Comparison of ENCODE assay signal across 2 cellular contexts in the genomic region with DNA sequence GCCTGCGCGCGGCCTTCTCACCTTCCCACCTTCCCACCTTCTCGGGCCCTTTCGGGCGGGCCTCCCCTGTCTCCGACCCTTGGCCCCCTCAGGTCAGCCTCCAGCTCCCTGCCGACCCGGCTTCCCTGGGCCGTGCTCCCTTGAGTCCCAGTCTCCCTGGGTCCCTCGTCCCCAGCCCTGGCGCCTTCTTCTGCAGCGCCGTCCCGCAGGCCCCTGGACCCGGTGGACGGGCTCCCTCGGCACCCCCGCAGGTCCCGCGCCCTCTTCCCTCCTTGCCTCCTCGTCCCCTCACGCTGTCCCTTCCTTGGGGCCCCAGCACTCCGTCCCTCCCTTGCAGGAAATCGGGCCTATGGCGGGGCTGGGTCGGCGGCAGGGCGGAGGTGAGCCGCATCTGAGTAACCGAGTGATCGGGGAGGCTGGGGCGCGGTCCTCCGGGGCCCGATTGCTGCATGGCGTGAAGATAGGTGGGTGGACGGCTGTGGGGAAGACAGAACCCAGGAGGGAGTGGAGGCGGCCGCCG.
TF ChIP-seq lines count a peak whose summit lies in the region.

No MANE protein-coding gene starts in this region.

TF ChIP-seq in HEK293, 187 proteins besides CTCF, POLR2A, EP300 and RAD21 (continued from another document):
- TF ChIP-seq SP2 (tag by site-specific recombination; IDR thresholded peaks at IDR 0.05): peak; percentile 29; the same call in 1 of the 2 replicates
- no peak for TF ChIP-seq ZNF324 (tag by site-specific recombination; IDR thresholded peaks at IDR 0.05)
- no peak for TF ChIP-seq MZF1 (tag by site-specific recombination; IDR thresholded peaks at IDR 0.05; ENCODE audit: borderline replicate concordance)
- no peak for TF ChIP-seq ZNF19 (tag by site-specific recombination; IDR thresholded peaks at IDR 0.05; ENCODE audit: low read depth)
- TF ChIP-seq, protein P1, sequence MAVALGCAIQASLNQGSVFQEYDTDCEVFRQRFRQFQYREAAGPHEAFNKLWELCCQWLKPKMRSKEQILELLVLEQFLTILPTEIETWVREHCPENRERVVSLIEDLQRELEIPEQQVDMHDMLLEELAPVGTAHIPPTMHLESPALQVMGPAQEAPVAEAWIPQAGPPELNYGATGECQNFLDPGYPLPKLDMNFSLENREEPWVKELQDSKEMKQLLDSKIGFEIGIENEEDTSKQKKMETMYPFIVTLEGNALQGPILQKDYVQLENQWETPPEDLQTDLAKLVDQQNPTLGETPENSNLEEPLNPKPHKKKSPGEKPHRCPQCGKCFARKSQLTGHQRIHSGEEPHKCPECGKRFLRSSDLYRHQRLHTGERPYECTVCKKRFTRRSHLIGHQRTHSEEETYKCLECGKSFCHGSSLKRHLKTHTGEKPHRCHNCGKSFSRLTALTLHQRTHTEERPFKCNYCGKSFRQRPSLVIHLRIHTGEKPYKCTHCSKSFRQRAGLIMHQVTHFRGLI (tag by site-specific recombination; IDR thresholded peaks at IDR 0.05): no peak
- TF ChIP-seq, protein P2, sequence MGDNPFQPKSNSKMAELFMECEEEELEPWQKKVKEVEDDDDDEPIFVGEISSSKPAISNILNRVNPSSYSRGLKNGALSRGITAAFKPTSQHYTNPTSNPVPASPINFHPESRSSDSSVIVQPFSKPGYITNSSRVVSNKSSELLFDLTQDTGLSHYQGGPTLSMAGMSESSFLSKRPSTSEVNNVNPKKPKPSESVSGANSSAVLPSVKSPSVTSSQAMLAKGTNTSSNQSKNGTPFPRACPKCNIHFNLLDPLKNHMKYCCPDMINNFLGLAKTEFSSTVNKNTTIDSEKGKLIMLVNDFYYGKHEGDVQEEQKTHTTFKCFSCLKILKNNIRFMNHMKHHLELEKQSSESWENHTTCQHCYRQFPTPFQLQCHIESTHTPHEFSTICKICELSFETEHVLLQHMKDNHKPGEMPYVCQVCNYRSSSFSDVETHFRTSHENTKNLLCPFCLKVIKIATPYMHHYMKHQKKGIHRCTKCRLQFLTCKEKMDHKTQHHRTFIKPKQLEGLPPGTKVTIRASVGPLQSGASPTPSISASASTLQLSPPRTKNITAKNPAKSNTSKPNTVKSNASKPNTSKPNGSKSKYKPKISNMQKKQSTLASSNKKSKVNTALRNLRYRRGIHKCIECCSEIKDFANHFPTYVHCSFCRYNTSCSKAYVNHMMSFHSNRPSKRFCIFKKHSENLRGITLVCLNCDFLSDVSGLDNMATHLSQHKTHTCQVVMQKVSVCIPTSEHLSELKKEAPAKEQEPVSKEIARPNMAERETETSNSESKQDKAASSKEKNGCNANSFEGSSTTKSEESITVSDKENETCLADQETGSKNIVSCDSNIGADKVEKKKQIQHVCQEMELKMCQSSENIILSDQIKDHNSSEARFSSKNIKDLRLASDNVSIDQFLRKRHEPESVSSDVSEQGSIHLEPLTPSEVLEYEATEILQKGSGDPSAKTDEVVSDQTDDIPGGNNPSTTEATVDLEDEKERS (tag by site-specific recombination; IDR thresholded peaks at IDR 0.05): no peak
- no peak for TF ChIP-seq ZNF350 (tag by site-specific recombination; IDR thresholded peaks at IDR 0.05)
- TF ChIP-seq BCL11B (tag by site-specific recombination; IDR thresholded peaks at IDR 0.05; ENCODE audit: low read depth): no peak
- TF ChIP-seq, protein P3, sequence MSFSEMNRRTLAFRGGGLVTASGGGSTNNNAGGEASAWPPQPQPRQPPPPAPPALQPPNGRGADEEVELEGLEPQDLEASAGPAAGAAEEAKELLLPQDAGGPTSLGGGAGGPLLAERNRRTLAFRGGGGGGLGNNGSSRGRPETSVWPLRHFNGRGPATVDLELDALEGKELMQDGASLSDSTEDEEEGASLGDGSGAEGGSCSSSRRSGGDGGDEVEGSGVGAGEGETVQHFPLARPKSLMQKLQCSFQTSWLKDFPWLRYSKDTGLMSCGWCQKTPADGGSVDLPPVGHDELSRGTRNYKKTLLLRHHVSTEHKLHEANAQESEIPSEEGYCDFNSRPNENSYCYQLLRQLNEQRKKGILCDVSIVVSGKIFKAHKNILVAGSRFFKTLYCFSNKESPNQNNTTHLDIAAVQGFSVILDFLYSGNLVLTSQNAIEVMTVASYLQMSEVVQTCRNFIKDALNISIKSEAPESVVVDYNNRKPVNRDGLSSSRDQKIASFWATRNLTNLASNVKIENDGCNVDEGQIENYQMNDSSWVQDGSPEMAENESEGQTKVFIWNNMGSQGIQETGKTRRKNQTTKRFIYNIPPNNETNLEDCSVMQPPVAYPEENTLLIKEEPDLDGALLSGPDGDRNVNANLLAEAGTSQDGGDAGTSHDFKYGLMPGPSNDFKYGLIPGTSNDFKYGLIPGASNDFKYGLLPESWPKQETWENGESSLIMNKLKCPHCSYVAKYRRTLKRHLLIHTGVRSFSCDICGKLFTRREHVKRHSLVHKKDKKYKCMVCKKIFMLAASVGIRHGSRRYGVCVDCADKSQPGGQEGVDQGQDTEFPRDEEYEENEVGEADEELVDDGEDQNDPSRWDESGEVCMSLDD (tag by site-specific recombination; IDR thresholded peaks at IDR 0.05): no peak
- TF ChIP-seq, protein P4, sequence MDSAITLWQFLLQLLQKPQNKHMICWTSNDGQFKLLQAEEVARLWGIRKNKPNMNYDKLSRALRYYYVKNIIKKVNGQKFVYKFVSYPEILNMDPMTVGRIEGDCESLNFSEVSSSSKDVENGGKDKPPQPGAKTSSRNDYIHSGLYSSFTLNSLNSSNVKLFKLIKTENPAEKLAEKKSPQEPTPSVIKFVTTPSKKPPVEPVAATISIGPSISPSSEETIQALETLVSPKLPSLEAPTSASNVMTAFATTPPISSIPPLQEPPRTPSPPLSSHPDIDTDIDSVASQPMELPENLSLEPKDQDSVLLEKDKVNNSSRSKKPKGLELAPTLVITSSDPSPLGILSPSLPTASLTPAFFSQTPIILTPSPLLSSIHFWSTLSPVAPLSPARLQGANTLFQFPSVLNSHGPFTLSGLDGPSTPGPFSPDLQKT (IDR thresholded peaks at IDR 0.05; ENCODE audit: borderline replicate concordance, low read depth, low read length): no peak
- TF ChIP-seq ZXDB (tag by site-specific recombination; IDR thresholded peaks at IDR 0.05): no peak
- TF ChIP-seq ZNF837 (tag by site-specific recombination; IDR thresholded peaks at IDR 0.05): no peak
- TF ChIP-seq ZNF768 (tag by site-specific recombination; IDR thresholded peaks at IDR 0.05): no peak
- TF ChIP-seq KLF8 (tag by site-specific recombination; IDR thresholded peaks at IDR 0.05): no peak

TF ChIP-seq in K562, 482 proteins besides CTCF, POLR2A, EP300 and RAD21 (continued from another document and continues in another):
- TF ChIP-seq, protein P5, sequence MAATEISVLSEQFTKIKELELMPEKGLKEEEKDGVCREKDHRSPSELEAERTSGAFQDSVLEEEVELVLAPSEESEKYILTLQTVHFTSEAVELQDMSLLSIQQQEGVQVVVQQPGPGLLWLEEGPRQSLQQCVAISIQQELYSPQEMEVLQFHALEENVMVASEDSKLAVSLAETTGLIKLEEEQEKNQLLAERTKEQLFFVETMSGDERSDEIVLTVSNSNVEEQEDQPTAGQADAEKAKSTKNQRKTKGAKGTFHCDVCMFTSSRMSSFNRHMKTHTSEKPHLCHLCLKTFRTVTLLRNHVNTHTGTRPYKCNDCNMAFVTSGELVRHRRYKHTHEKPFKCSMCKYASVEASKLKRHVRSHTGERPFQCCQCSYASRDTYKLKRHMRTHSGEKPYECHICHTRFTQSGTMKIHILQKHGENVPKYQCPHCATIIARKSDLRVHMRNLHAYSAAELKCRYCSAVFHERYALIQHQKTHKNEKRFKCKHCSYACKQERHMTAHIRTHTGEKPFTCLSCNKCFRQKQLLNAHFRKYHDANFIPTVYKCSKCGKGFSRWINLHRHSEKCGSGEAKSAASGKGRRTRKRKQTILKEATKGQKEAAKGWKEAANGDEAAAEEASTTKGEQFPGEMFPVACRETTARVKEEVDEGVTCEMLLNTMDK (IDR thresholded peaks at IDR 0.05; ENCODE audit: borderline replicate concordance, insufficient read depth, low read depth, low read length, poor library complexity, severe bottlenecking): no peak
- TF ChIP-seq NUFIP1 (IDR thresholded peaks at IDR 0.05; ENCODE audit: partially characterized antibody): peak; percentile 15
- no peak for TF ChIP-seq ZFX (CRISPR knock-in tag; IDR thresholded peaks at IDR 0.05)
- TF ChIP-seq, protein P6, sequence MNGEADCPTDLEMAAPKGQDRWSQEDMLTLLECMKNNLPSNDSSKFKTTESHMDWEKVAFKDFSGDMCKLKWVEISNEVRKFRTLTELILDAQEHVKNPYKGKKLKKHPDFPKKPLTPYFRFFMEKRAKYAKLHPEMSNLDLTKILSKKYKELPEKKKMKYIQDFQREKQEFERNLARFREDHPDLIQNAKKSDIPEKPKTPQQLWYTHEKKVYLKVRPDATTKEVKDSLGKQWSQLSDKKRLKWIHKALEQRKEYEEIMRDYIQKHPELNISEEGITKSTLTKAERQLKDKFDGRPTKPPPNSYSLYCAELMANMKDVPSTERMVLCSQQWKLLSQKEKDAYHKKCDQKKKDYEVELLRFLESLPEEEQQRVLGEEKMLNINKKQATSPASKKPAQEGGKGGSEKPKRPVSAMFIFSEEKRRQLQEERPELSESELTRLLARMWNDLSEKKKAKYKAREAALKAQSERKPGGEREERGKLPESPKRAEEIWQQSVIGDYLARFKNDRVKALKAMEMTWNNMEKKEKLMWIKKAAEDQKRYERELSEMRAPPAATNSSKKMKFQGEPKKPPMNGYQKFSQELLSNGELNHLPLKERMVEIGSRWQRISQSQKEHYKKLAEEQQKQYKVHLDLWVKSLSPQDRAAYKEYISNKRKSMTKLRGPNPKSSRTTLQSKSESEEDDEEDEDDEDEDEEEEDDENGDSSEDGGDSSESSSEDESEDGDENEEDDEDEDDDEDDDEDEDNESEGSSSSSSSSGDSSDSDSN (IDR thresholded peaks at IDR 0.05; ENCODE audit: borderline replicate concordance in 1 of 2, low read depth in 2 of 2, low read length in 2 of 2): peak in 1 of 2 experiments; percentile 28; a peak in 1 of 4 replicates
- no peak for TF ChIP-seq MYC (IDR thresholded peaks at IDR 0.05; ENCODE audit: low read depth, low read length)
- no peak for TF ChIP-seq MYC (CRISPR knock-in tag; IDR thresholded peaks at IDR 0.05; ENCODE audit: borderline replicate concordance, low read depth)
- peak; percentile 30; the same call in 1 of the 2 replicates for TF ChIP-seq EGR1 (conservative IDR thresholded peaks at IDR 0.05)
- TF ChIP-seq, protein P7, sequence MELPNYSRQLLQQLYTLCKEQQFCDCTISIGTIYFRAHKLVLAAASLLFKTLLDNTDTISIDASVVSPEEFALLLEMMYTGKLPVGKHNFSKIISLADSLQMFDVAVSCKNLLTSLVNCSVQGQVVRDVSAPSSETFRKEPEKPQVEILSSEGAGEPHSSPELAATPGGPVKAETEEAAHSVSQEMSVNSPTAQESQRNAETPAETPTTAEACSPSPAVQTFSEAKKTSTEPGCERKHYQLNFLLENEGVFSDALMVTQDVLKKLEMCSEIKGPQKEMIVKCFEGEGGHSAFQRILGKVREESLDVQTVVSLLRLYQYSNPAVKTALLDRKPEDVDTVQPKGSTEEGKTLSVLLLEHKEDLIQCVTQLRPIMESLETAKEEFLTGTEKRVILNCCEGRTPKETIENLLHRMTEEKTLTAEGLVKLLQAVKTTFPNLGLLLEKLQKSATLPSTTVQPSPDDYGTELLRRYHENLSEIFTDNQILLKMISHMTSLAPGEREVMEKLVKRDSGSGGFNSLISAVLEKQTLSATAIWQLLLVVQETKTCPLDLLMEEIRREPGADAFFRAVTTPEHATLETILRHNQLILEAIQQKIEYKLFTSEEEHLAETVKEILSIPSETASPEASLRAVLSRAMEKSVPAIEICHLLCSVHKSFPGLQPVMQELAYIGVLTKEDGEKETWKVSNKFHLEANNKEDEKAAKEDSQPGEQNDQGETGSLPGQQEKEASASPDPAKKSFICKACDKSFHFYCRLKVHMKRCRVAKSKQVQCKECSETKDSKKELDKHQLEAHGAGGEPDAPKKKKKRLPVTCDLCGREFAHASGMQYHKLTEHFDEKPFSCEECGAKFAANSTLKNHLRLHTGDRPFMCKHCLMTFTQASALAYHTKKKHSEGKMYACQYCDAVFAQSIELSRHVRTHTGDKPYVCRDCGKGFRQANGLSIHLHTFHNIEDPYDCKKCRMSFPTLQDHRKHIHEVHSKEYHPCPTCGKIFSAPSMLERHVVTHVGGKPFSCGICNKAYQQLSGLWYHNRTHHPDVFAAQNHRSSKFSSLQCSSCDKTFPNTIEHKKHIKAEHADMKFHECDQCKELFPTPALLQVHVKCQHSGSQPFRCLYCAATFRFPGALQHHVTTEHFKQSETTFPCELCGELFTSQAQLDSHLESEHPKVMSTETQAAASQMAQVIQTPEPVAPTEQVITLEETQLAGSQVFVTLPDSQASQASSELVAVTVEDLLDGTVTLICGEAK (IDR thresholded peaks at IDR 0.05): no peak
- TF ChIP-seq, protein P7 (CRISPR knock-in tag; IDR thresholded peaks at IDR 0.05): 0 out of 2 replicates have a peak, but pooled peaks have one; percentile 23
- TF ChIP-seq ZNF354B (CRISPR knock-in tag; IDR thresholded peaks at IDR 0.05): no peak
- TF ChIP-seq KAT7 (CRISPR knock-in tag; IDR thresholded peaks at IDR 0.05; ENCODE audit: borderline replicate concordance): 0 out of 2 replicates have a peak, but pooled peaks have one; percentile 30
- peak; percentile 62; the same call in 1 of the 2 replicates for TF ChIP-seq FOXP1 (CRISPR knock-in tag; IDR thresholded peaks at IDR 0.05)
- TF ChIP-seq, protein P8, sequence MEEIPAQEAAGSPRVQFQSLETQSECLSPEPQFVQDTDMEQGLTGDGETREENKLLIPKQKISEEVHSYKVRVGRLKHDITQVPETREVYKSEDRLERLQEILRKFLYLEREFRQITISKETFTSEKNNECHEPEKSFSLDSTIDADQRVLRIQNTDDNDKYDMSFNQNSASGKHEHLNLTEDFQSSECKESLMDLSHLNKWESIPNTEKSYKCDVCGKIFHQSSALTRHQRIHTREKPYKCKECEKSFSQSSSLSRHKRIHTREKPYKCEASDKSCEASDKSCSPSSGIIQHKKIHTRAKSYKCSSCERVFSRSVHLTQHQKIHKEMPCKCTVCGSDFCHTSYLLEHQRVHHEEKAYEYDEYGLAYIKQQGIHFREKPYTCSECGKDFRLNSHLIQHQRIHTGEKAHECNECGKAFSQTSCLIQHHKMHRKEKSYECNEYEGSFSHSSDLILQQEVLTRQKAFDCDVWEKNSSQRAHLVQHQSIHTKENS (CRISPR knock-in tag; IDR thresholded peaks at IDR 0.05): no peak
